In the genomic region with DNA sequence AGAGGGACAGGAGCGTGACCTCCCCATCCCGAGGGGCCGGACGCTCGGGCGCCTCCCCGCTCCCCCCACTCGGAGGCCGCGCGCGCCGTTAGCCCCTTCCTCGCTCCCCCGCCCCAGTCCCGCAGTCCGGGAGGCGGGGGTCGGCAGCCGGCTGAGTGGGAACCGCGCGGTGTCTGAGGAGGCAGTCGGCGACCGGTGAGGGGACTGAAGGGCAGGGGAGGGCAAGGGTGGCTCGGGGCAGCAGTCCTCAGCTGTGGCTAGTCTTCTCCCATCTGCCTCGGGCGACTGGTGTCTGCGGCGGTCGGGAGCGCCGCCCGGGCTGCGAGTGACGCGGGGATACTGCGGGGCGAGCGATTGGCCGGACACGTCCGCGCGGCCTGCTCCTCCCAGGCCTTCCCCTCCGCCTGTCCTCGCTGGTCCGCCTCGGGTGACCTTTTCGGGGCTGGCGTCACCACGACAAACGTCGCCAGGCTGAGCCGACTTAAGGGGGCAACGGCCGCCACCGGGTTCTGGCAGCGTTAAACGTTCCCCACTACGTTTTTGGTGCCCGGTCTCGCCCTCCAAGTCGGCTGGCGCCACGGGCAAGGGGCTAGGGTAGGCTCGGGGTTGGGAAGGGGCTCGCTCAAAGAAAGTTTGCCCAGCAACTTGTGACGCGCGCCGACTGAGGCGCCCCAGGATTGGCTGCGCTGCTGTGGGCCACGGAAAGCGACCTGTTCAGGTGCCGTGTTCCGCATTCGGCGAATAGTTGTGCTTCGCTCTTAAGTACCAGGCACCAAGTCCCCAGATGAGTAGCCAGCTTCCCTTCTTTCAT, we compare ENCODE assay signal across 8 cellular contexts. TPM values are rescaled to one million over a fixed set of nuclear protein-coding genes. Genes with fewer than 3 reads are reported as not detected.
DNase-seq lines count a peak whose midpoint lies in the region; ATAC-seq and TF ChIP-seq lines count a peak whose summit lies in the region.

No MANE protein-coding gene starts in this region.

- no peak for TF ChIP-seq CTCF in lung (IDR thresholded peaks at IDR 0.05; ENCODE audit: control extremely low read depth, extremely low read depth)

- H3K4me3 Mint-ChIP-seq in activated CD4-positive, alpha-beta memory T cell treated with anti-CD3 and anti-CD28 coated beads, Interleukin-2, amount 10 ng/mL, durations not matched to agents 7 days and 5 days, result no peak overlapping the region

- H3K27me3 ChIP-seq in lung (ENCODE audit: control insufficient read depth, insufficient read depth), result no peaks in the 10 kb centered on the region

- DNase-seq in CD1c-positive myeloid dendritic cell (ENCODE audit: extremely low spot score), result peak; percentile 95
- DNase-seq in NCI-H69 (lab: John Stamatoyannopoulos, UW), result peak; percentile 94
- peak; percentile 89 for DNase-seq in activated CD4-positive, alpha-beta memory T cell treated with anti-CD3 and anti-CD28 coated beads, Interleukin-2, amount 10 ng/mL, durations not matched to agents 7 days and 5 days
- DNase-seq in ecto neural progenitor cell (ENCODE audit: low spot score), result peak; percentile 95
- peak; percentile 89 for DNase-seq in lung (ENCODE audit: low spot score)
- DNase-seq in stimulated activated CD4-positive, alpha-beta T cell treated with anti-CD3 and anti-CD28 coated beads, TNF-alpha, amount 100 ng/mL, for 4 hours (ENCODE audit: low read depth in 3 of 3), result peak; percentile 69 to 79 (median 71)

- peak overlapping the region; percentile 99 to 100 for H3K27ac ChIP-seq in lung (ENCODE audit: low read depth in 1 of 2, low read length in 1 of 2)

- POLR2A ChIA-PET in activated CD4-positive, alpha-beta memory T cell treated with anti-CD3 and anti-CD28 coated beads, Interleukin-2, amount 10 ng/mL, durations not matched to agents 7 days and 5 days (lab: Charles Lee), result interaction anchor here (0.7 to 5.4 kb wide), 12 partner anchors 13 to 88 kb away, joined by 3 to 136 read pairs (median 5); a partner anchor contains a TSS

- peaks cover 29% of the 10 kb centered on the region for H3K4me1 Mint-ChIP-seq in activated CD4-positive, alpha-beta memory T cell treated with anti-CD3 and anti-CD28 coated beads, Interleukin-2, amount 10 ng/mL, durations not matched to agents 7 days and 5 days

- CTCF ChIA-PET in activated CD4-positive, alpha-beta memory T cell treated with anti-CD3 and anti-CD28 coated beads, Interleukin-2, amount 10 ng/mL, durations not matched to agents 7 days and 5 days (lab: Charles Lee), result interaction anchor here (1.1 to 4.3 kb wide), 4 partner anchors 12 to 87 kb away, joined by 4 to 69 read pairs (median 26); a partner anchor contains a TSS

- peak overlapping the region; percentile 83 for H3K4me3 ChIP-seq in lung

- no peaks in the 10 kb centered on the region for H3K9me3 Mint-ChIP-seq in activated CD4-positive, alpha-beta memory T cell treated with anti-CD3 and anti-CD28 coated beads, Interleukin-2, amount 10 ng/mL, durations not matched to agents 7 days and 5 days

- peaks cover 6 to 20% of the 10 kb centered on the region in 2 donors for H3K4me1 ChIP-seq in lung (ENCODE audit: control insufficient read depth in 2 of 2, insufficient read depth in 2 of 2, low read length in 2 of 2)

- peaks cover 9% of the 10 kb centered on the region for H3K36me3 Mint-ChIP-seq in activated CD4-positive, alpha-beta memory T cell treated with anti-CD3 and anti-CD28 coated beads, Interleukin-2, amount 10 ng/mL, durations not matched to agents 7 days and 5 days (ENCODE audit: low read depth)

- ATAC-seq in GM19351 (IDR thresholded peaks at IDR 0.05; ENCODE audit: unreplicated experiment) (peak; percentile 53), HG03469 (IDR thresholded peaks at IDR 0.05; ENCODE audit: unreplicated experiment) (peak; percentile 44), lung (ENCODE audit: insufficient read depth, low FRiP score) (peak; percentile 85)

- 0% methylated on average over 51 to 82 of the region's 82 CpGs for WGBS in lung, 2 donors

- H3K9me3 ChIP-seq in lung (ENCODE audit: control insufficient read depth in 2 of 2, insufficient read depth in 1 of 2, low read length in 1 of 2), result no peaks in the 10 kb centered on the region

- peaks cover 1% of the 10 kb centered on the region for H3K27me3 Mint-ChIP-seq in activated CD4-positive, alpha-beta memory T cell treated with anti-CD3 and anti-CD28 coated beads, Interleukin-2, amount 10 ng/mL, durations not matched to agents 7 days and 5 days

- no peak overlapping the region for H3K27ac Mint-ChIP-seq in activated CD4-positive, alpha-beta memory T cell treated with anti-CD3 and anti-CD28 coated beads, Interleukin-2, amount 10 ng/mL, durations not matched to agents 7 days and 5 days

- peaks cover 0 to 5% of the 10 kb centered on the region in 2 donors for H3K36me3 ChIP-seq in lung (ENCODE audit: control insufficient read depth in 2 of 2, insufficient read depth in 2 of 2, low read length in 2 of 2)

RNA-seq across cellular contexts. Expression of a gene that starts 0.5 kb away (rescaled TPM):
- total RNA-seq in activated CD4-positive, alpha-beta memory T cell treated with anti-CD3 and anti-CD28 coated beads, Interleukin-2, amount 10 ng/mL, durations not matched to agents 7 days and 5 days, result 10 to 100 TPM; 54.1 to 60.1 TPM
- 10 to 100 TPM; 31.1 to 41.3 TPM for total RNA-seq in lung
- polyA plus RNA-seq in lung, result 10 to 100 TPM; 17.1 to 31.5 TPM

RNA-seq across cellular contexts. Expression of a gene that starts 12.8 kb away (rescaled TPM):
- 10 to 100 TPM; 31.4 to 32.0 TPM for total RNA-seq in activated CD4-positive, alpha-beta memory T cell treated with anti-CD3 and anti-CD28 coated beads, Interleukin-2, amount 10 ng/mL, durations not matched to agents 7 days and 5 days
- total RNA-seq in lung, result 10 to 100 TPM; 17.6 to 25.5 TPM
- 10 to 100 TPM; 16.4 to 17.4 TPM for polyA plus RNA-seq in lung

RNA-seq across cellular contexts. Expression of a gene that starts 20.3 kb away (rescaled TPM):
- total RNA-seq in activated CD4-positive, alpha-beta memory T cell treated with anti-CD3 and anti-CD28 coated beads, Interleukin-2, amount 10 ng/mL, durations not matched to agents 7 days and 5 days, result 10 to 100 TPM; 45.9 to 49.8 TPM
- 10 to 100 TPM; 26.1 to 35.3 TPM for total RNA-seq in lung
- polyA plus RNA-seq in lung, result 10 to 100 TPM; 37.4 to 58.5 TPM

Comparison
In these comparisons a context has a peak if more than half of its experiments do, and no peak if none do; other contexts are left out.
1. Peak in every context shown above with its lines: DNase-seq, ATAC-seq, H3K4me3 ChIP-seq and H3K27ac ChIP-seq.